In genomic region chr7:26291251-26291650, GRCh38 we compare ENCODE assay signal across 8 cellular contexts. TPM values are rescaled to one million over a fixed set of nuclear protein-coding genes. Genes with fewer than 3 reads are reported as not detected.
DNase-seq lines count a peak whose midpoint lies in the region; ATAC-seq and TF ChIP-seq lines count a peak whose summit lies in the region.

No MANE protein-coding gene starts in this region.

- no peak for DNase-seq in activated CD4-positive, alpha-beta T cell treated with anti-CD3 and anti-CD28 coated beads, Interleukin-2, amount 10 ng/mL, durations not matched to agents 7 days and 5 days
- DNase-seq in activated CD4-positive, alpha-beta T cell treated with anti-CD3 and anti-CD28 coated beads, Interleukin-2, amount 50 U/mL, for 4 hours, result no peak
- no peak for DNase-seq in activated naive CD8-positive, alpha-beta T cell treated with anti-CD3 and anti-CD28 coated beads, Interleukin-2, amount 10 ng/mL, durations not matched to agents 7 days and 5 days
- no peak for DNase-seq in left lung
- no peak for DNase-seq in testis
- DNase-seq in middle frontal gyrus (ENCODE audit: extremely low spot score, low spot score), result no peak
- no peak for DNase-seq in NCI-H146 (lab: John Stamatoyannopoulos, UW)

- H3K4me3 Mint-ChIP-seq in activated CD4-positive, alpha-beta T cell treated with anti-CD3 and anti-CD28 coated beads, Interleukin-2, amount 10 ng/mL, durations not matched to agents 7 days and 5 days, result peak overlapping the region; percentile 92
- H3K4me3 Mint-ChIP-seq in activated naive CD8-positive, alpha-beta T cell treated with anti-CD3 and anti-CD28 coated beads, Interleukin-2, amount 10 ng/mL, durations not matched to agents 7 days and 5 days, result peak overlapping the region; percentile 93

- peak overlapping the region; percentile 86 for H3K27ac Mint-ChIP-seq in activated CD4-positive, alpha-beta T cell treated with anti-CD3 and anti-CD28 coated beads, Interleukin-2, amount 10 ng/mL, durations not matched to agents 7 days and 5 days
- H3K27ac Mint-ChIP-seq in activated naive CD8-positive, alpha-beta T cell treated with anti-CD3 and anti-CD28 coated beads, Interleukin-2, amount 10 ng/mL, durations not matched to agents 7 days and 5 days, result peak overlapping the region; percentile 95

- no peak for TF ChIP-seq POLR2A in testis (IDR thresholded peaks at IDR 0.05)

- H3K9me3 ChIP-seq in left lung (no peaks in the 10 kb centered on the region), testis (no peaks in the 10 kb centered on the region)

- intact Hi-C loops in left lung (cut with DNase I), result no loop called here
- intact Hi-C loops in testis (cut with DNase I; ENCODE audit: low total_unique reads), result no loop called here

- H3K36me3 ChIP-seq in left lung (no peaks in the 10 kb centered on the region), testis (ENCODE audit: low read depth, missing control alignments) (no peaks in the 10 kb centered on the region)

- ATAC-seq in activated naive CD8-positive, alpha-beta T cell treated with anti-CD3 and anti-CD28 coated beads, Interleukin-2, amount 10 ng/mL, durations not matched to agents 7 days and 5 days (ENCODE audit: low read depth), result no peak
- ATAC-seq in left lung (no peak), GM21723 (IDR thresholded peaks at IDR 0.05; ENCODE audit: unreplicated experiment) (no peak)

- POLR2A ChIA-PET in activated CD4-positive, alpha-beta T cell treated with anti-CD3 and anti-CD28 coated beads, Interleukin-2, amount 10 ng/mL, durations not matched to agents 7 days and 5 days (lab: Charles Lee), result interaction anchor here (0.6 kb wide), 1 partner anchor 135 kb away, joined by 3 read pairs; no protein-coding TSS in a partner anchor
- POLR2A ChIA-PET in activated naive CD8-positive, alpha-beta T cell treated with anti-CD3 and anti-CD28 coated beads, Interleukin-2, amount 10 ng/mL, durations not matched to agents 7 days and 5 days (lab: Charles Lee), result interaction anchor here (0.7 to 2.1 kb wide), 7 partner anchors 11 to 99 kb away, joined by 3 to 11 read pairs (median 4); partner anchors contain the start of gene CBX3

- H3K27me3 ChIP-seq in left lung, result no peaks in the 10 kb centered on the region
- H3K27me3 ChIP-seq in testis, result no peaks in the 10 kb centered on the region

- H3K27me3 Mint-ChIP-seq in activated CD4-positive, alpha-beta T cell treated with anti-CD3 and anti-CD28 coated beads, Interleukin-2, amount 10 ng/mL, durations not matched to agents 7 days and 5 days, result peaks cover 3% of the 10 kb centered on the region
- peaks cover 2% of the 10 kb centered on the region for H3K27me3 Mint-ChIP-seq in activated naive CD8-positive, alpha-beta T cell treated with anti-CD3 and anti-CD28 coated beads, Interleukin-2, amount 10 ng/mL, durations not matched to agents 7 days and 5 days

- TF ChIP-seq CTCF in left lung (IDR thresholded peaks at IDR 0.05) (no peak), testis (IDR thresholded peaks at IDR 0.05) (no peak)

- CTCF ChIA-PET in activated CD4-positive, alpha-beta T cell treated with anti-CD3 and anti-CD28 coated beads, Interleukin-2, amount 10 ng/mL, durations not matched to agents 7 days and 5 days (lab: Charles Lee), result interaction anchor here (0.7 to 1.5 kb wide), 3 partner anchors 11 to 226 kb away, joined by 3 to 4 read pairs (median 3); no protein-coding TSS in a partner anchor

- H3K27ac ChIP-seq in left lung, result peak overlapping the region in 1 of 2 donors; percentile 86
- no peak overlapping the region for H3K27ac ChIP-seq in testis

- H3K4me1 ChIP-seq in left lung, result peaks cover 0 to 37% of the 10 kb centered on the region in 2 donors
- H3K4me1 ChIP-seq in testis, result no peaks in the 10 kb centered on the region

- 33 to 39% methylated on average over 4 of the region's 4 CpGs for WGBS in testis, 2 donors

- peaks cover 40% of the 10 kb centered on the region for H3K4me1 Mint-ChIP-seq in activated CD4-positive, alpha-beta T cell treated with anti-CD3 and anti-CD28 coated beads, Interleukin-2, amount 10 ng/mL, durations not matched to agents 7 days and 5 days
- peaks cover 35% of the 10 kb centered on the region for H3K4me1 Mint-ChIP-seq in activated naive CD8-positive, alpha-beta T cell treated with anti-CD3 and anti-CD28 coated beads, Interleukin-2, amount 10 ng/mL, durations not matched to agents 7 days and 5 days

- peaks cover 17% of the 10 kb centered on the region for H3K36me3 Mint-ChIP-seq in activated CD4-positive, alpha-beta T cell treated with anti-CD3 and anti-CD28 coated beads, Interleukin-2, amount 10 ng/mL, durations not matched to agents 7 days and 5 days (ENCODE audit: low read depth)
- H3K36me3 Mint-ChIP-seq in activated naive CD8-positive, alpha-beta T cell treated with anti-CD3 and anti-CD28 coated beads, Interleukin-2, amount 10 ng/mL, durations not matched to agents 7 days and 5 days, result peaks cover 11% of the 10 kb centered on the region

- H3K9me3 Mint-ChIP-seq in activated CD4-positive, alpha-beta T cell treated with anti-CD3 and anti-CD28 coated beads, Interleukin-2, amount 10 ng/mL, durations not matched to agents 7 days and 5 days, result no peaks in the 10 kb centered on the region
- no peaks in the 10 kb centered on the region for H3K9me3 Mint-ChIP-seq in activated naive CD8-positive, alpha-beta T cell treated with anti-CD3 and anti-CD28 coated beads, Interleukin-2, amount 10 ng/mL, durations not matched to agents 7 days and 5 days

- H3K4me3 ChIP-seq in left lung (peak overlapping the region; percentile 47 to 55), testis (peak overlapping the region; percentile 59 to 70)

RNA-seq across cellular contexts. Expression of gene SNX10, which starts 0.4 kb away (rescaled TPM):
- total RNA-seq in activated CD4-positive, alpha-beta T cell treated with anti-CD3 and anti-CD28 coated beads, Interleukin-2, amount 10 ng/mL, durations not matched to agents 7 days and 5 days, result 10 to 100 TPM; 28.1 to 28.9 TPM
- 10 to 100 TPM; 31.0 to 31.6 TPM for total RNA-seq in activated naive CD8-positive, alpha-beta T cell treated with anti-CD3 and anti-CD28 coated beads, Interleukin-2, amount 10 ng/mL, durations not matched to agents 7 days and 5 days
- total RNA-seq in left lung, result 10 to 100 TPM; 25.7 to 75.6 TPM
- total RNA-seq in testis, result 1 to 10 TPM; 4.4 to 5.6 TPM
- polyA plus RNA-seq in testis (ENCODE audit: insufficient read depth, low read depth, low replicate concordance), result 6.3 TPM

Comparison
In these comparisons a context has a peak if more than half of its experiments do, and no peak if none do; other contexts are left out.
1. RNA of gene SNX10, which starts 0.4 kb away (total RNA-seq): 25.7 to 75.6 TPM in left lung, 31.0 to 31.6 TPM in activated naive CD8-positive, alpha-beta T cell treated with anti-CD3 and anti-CD28 coated beads, Interleukin-2, amount 10 ng/mL, durations not matched to agents 7 days and 5 days and 28.1 to 28.9 TPM in activated CD4-positive, alpha-beta T cell treated with anti-CD3 and anti-CD28 coated beads, Interleukin-2, amount 10 ng/mL, durations not matched to agents 7 days and 5 days; 4.4 to 5.6 TPM in testis; every median in the first group is over 4 times any median in the second.